20 cellular contexts compared by ENCODE assay signal in genomic region chr2:172943992-172944793, GRCh38.
A peak's percentile ranks its signal among the peaks of the same experiment; 100 is the strongest.
DNase-seq lines count a peak whose midpoint lies in the region; ATAC-seq, FAIRE-seq and TF ChIP-seq lines count a peak whose summit lies in the region.
"Had no signal": no experiment of that assay in that cellular context is flagged by ENCODE, and none has a peak within 500 bp of the region (broad histone marks: within the 10 kb centered on the region; RNA-seq: fewer than 3 reads in every experiment).

No MANE protein-coding gene starts in this region.

- H3K27me3 ChIP-seq in right lobe of liver (no peaks in the 10 kb centered on the region), HepG2 (ENCODE audit: control insufficient read depth in 1 of 2, insufficient read depth in 2 of 2, low read length in 2 of 2) (no peaks in the 10 kb centered on the region; a peak in 1 of 5 replicates), PC-9 (ENCODE audit: insufficient read depth, low read depth) (no peaks in the 10 kb centered on the region)
- H3K27me3 ChIP-seq: BE2C, esophagus muscularis mucosa, ovary, vagina had no signal

- no peaks in the 10 kb centered on the region for H3K36me3 ChIP-seq in right lobe of liver
- H3K36me3 ChIP-seq in HepG2 (replicated peaks in 1 of 2; ENCODE audit: control insufficient read depth in 1 of 2, insufficient read depth in 2 of 2, low read length in 2 of 2): no peaks in the 10 kb centered on the region
- H3K36me3 ChIP-seq in PC-9 (ENCODE audit: low read depth): no peaks in the 10 kb centered on the region
- H3K36me3 ChIP-seq: BE2C, esophagus muscularis mucosa, ovary, vagina had no signal

- no peak for TF ChIP-seq EP300 in HepG2 (IDR thresholded peaks at IDR 0.05; ENCODE audit: low read depth in 2 of 2, low read length in 2 of 2)
- TF ChIP-seq EP300 in HepG2 (CRISPR knock-in tag; IDR thresholded peaks at IDR 0.05; ENCODE audit: borderline replicate concordance): no peak

- H3K9me3 ChIP-seq in right lobe of liver: peaks cover 0 to 9% (median 0%) of the 10 kb centered on the region in 4 donors
- H3K9me3 ChIP-seq in HepG2 (ENCODE audit: low read length): no peaks in the 10 kb centered on the region
- H3K9me3 ChIP-seq in PC-9 (ENCODE audit: insufficient read depth, low read depth): peaks cover 25% of the 10 kb centered on the region
- H3K9me3 ChIP-seq: BE2C, esophagus muscularis mucosa, ovary, vagina had no signal

- ATAC-seq in right lobe of liver (peak; percentile 39 to 63 (median 54)), HepG2 (no peak), HG03108 (IDR thresholded peaks at IDR 0.05; ENCODE audit: unreplicated experiment) (no peak), GM19351 (IDR thresholded peaks at IDR 0.05; ENCODE audit: unreplicated experiment) (no peak)
- ATAC-seq: stimulated activated memory B cell treated with anti-CD40 and anti-IgM and Interleukin-4, amounts not matched to agents 10 μg/mL and 1 μg/mL and 100 μg/mL, for 72 hours had no signal

- no peak for TF ChIP-seq RAD21 in HepG2 (CRISPR knock-in tag; IDR thresholded peaks at IDR 0.05)

- H3K4me3 ChIP-seq in right lobe of liver: no peak overlapping the region
- H3K4me3 ChIP-seq in HepG2 (replicated peaks in 1 of 3; ENCODE audit: insufficient read depth in 1 of 3, low read depth in 2 of 3, low read length in 3 of 3): no peak overlapping the region
- H3K4me3 ChIP-seq in PC-9: no peak overlapping the region
- no peak overlapping the region for H3K4me3 ChIP-seq in epithelial cell of esophagus (ENCODE audit: low read length)
- H3K4me3 ChIP-seq: esophagus muscularis mucosa, ovary, skin epidermis, vagina had no signal

- CTCF ChIA-PET in HepG2 (lab: Yijun Ruan, JAX; ENCODE audit: low intra/inter-chr PET ratio, low total read pairs): no interaction called here
- CTCF ChIA-PET in PC-9 (lab: Charles Lee): interaction anchor here (0.6 kb wide), 1 partner anchor 29 kb away, joined by 3 read pairs; no protein-coding TSS in a partner anchor

- peak overlapping the region in 1 of 3 donors; percentile 35 for H3K27ac ChIP-seq in right lobe of liver
- no peak overlapping the region for H3K27ac ChIP-seq in HepG2 (ENCODE audit: extremely low read length, insufficient read depth, low read length)
- no peak overlapping the region for H3K27ac ChIP-seq in PC-9
- H3K27ac ChIP-seq: esophagus muscularis mucosa, ovary, skin epidermis, vagina had no signal

- H3F3A ChIP-seq in PC-9 (ENCODE audit: insufficient read depth, low read depth): no peaks in the 10 kb centered on the region

- no peaks in the 10 kb centered on the region for H3K9me2 ChIP-seq in PC-9 (ENCODE audit: insufficient read depth)

- H3K4me1 ChIP-seq in right lobe of liver (peaks cover 0 to 19% (median 8%) of the 10 kb centered on the region in 4 donors), HepG2 (ENCODE audit: insufficient read depth, low read length) (0 out of 2 replicates have a peak, but pooled peaks cover 9% of the 10 kb centered on the region), PC-9 (replicated peaks; ENCODE audit: insufficient read depth) (no peaks in the 10 kb centered on the region)
- H3K4me1 ChIP-seq: BE2C, esophagus muscularis mucosa, vagina had no signal

- no peak overlapping the region for H3K9ac ChIP-seq in HepG2 (ENCODE audit: insufficient read depth, low read depth, low read length)

- H4K20me1 ChIP-seq in HepG2 (ENCODE audit: insufficient read depth, low read length): no peaks in the 10 kb centered on the region
- H4K20me1 ChIP-seq in PC-9 (ENCODE audit: insufficient read depth): no peaks in the 10 kb centered on the region

- POLR2A ChIA-PET in HepG2 (lab: Yijun Ruan, JAX): no interaction called here
- POLR2A ChIA-PET in PC-9 (lab: Charles Lee; ENCODE audit: unreplicated experiment): interaction anchor here (0.5 kb wide), 1 partner anchor 8 kb away, joined by 11 read pairs; no protein-coding TSS in a partner anchor

- H3K4me2 ChIP-seq in HepG2 (ENCODE audit: low read depth, low read length) (no peak overlapping the region), PC-9 (peak overlapping the region; percentile 1; the same call in 1 of the 2 replicates)

- 58% methylated on average over 8 of the region's 8 CpGs for WGBS in right lobe of liver (ENCODE audit: insufficient coverage, low coverage, low lambda C conversion rate, missing lambda C conversion rate)
- 39% methylated on average over 8 of the region's 8 CpGs for WGBS in HepG2 (ENCODE audit: low lambda C conversion rate)

- no peak for DNase-seq in right lobe of liver
- no peak for DNase-seq in HepG2 (ENCODE audit: low spot score)
- DNase-seq in PC-9: no peak
- DNase-seq in epithelial cell of esophagus (ENCODE audit: low read depth): peak; percentile 60
- no peak for DNase-seq in epidermal melanocyte (ENCODE audit: insufficient read length, low spot score)
- no peak for DNase-seq in DMS53 (lab: John Stamatoyannopoulos, UW)
- DNase-seq: activated CD4-positive, alpha-beta T cell treated with anti-CD3 and anti-CD28 coated beads, Interleukin-2, amount 50 U/mL, for 4 hours; BE2C; DMS79; GOT3; kidney glomerular epithelial cell; NCI-H1092 treated with DMSO at 0.1 percent for 48 hours; NCI-H345; ovary had no signal

- no peaks in the 10 kb centered on the region for H3K79me2 ChIP-seq in HepG2 (ENCODE audit: insufficient read depth, low read length)
- no peaks in the 10 kb centered on the region for H3K79me2 ChIP-seq in PC-9 (ENCODE audit: low read depth)

- H2AFZ ChIP-seq in HepG2 (ENCODE audit: low read length) (no peak overlapping the region), PC-9 (peak overlapping the region; percentile 41; the same call in 1 of the 2 replicates)

- BruUV-seq in HepG2 (replicated peaks; lab: Mats Ljungman, UMichigan) (no TSS peak), PC-9 (replicated peaks; lab: Mats Ljungman, UMichigan) (no TSS peak)

- FAIRE-seq in HepG2 (lab: Jason Lieb, UNC): no peak

- TF ChIP-seq POLR2A in right lobe of liver (IDR thresholded peaks at IDR 0.05) (no peak), HepG2 (IDR thresholded peaks at IDR 0.05; ENCODE audit: insufficient read depth in 1 of 2, low read depth in 2 of 2, low read length in 2 of 2) (no peak)

- TF ChIP-seq CTCF in right lobe of liver (IDR thresholded peaks at IDR 0.05): no peak
- TF ChIP-seq CTCF in HepG2 (CRISPR knock-in tag; IDR thresholded peaks at IDR 0.05): no peak
- TF ChIP-seq CTCF in PC-9 (conservative IDR thresholded peaks at IDR 0.05): no peak
- TF ChIP-seq CTCF in epithelial cell of esophagus (IDR thresholded peaks at IDR 0.05; ENCODE audit: insufficient read depth, low read depth, low read length, missing control alignments): no peak

- intact Hi-C loops in right lobe of liver (cut with DNase I): no loop called here
- intact Hi-C loops in HepG2 (cut with micrococcal nuclease; ENCODE audit: unreplicated experiment): no loop called here
- intact Hi-C loops in PC-9 (cut with micrococcal nuclease; ENCODE audit: unreplicated experiment): no loop called here

- in situ Hi-C loops in HepG2 (cut with HindIII; ENCODE audit: extremely low pct_ligation_motif_present, low pct_unique_long_range_greater_than_20kb): no loop called here

TF ChIP-seq in HepG2, 621 proteins besides CTCF, POLR2A, EP300 and RAD21:
- TF ChIP-seq NKX3-1 (CRISPR knock-in tag; IDR thresholded peaks at IDR 0.05) (no peak), ARID2 (CRISPR knock-in tag; IDR thresholded peaks at IDR 0.05; ENCODE audit: borderline replicate concordance) (no peak), HINFP (CRISPR knock-in tag; IDR thresholded peaks at IDR 0.05; ENCODE audit: low read depth) (no peak)
- TF ChIP-seq, protein P1, sequence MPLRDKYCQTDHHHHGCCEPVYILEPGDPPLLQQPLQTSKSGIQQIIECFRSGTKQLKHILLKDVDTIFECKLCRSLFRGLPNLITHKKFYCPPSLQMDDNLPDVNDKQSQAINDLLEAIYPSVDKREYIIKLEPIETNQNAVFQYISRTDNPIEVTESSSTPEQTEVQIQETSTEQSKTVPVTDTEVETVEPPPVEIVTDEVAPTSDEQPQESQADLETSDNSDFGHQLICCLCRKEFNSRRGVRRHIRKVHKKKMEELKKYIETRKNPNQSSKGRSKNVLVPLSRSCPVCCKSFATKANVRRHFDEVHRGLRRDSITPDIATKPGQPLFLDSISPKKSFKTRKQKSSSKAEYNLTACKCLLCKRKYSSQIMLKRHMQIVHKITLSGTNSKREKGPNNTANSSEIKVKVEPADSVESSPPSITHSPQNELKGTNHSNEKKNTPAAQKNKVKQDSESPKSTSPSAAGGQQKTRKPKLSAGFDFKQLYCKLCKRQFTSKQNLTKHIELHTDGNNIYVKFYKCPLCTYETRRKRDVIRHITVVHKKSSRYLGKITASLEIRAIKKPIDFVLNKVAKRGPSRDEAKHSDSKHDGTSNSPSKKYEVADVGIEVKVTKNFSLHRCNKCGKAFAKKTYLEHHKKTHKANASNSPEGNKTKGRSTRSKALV (CRISPR knock-in tag; IDR thresholded peaks at IDR 0.05): no peak

Comparison
In these comparisons a context has a peak if more than half of its experiments do, and no peak if none do; other contexts are left out.
1. ATAC-seq: peak in right lobe of liver (4 of 4); none in HepG2 (single experiment), HG03108 (single experiment) and GM19351 (single experiment).